In the genomic region with DNA sequence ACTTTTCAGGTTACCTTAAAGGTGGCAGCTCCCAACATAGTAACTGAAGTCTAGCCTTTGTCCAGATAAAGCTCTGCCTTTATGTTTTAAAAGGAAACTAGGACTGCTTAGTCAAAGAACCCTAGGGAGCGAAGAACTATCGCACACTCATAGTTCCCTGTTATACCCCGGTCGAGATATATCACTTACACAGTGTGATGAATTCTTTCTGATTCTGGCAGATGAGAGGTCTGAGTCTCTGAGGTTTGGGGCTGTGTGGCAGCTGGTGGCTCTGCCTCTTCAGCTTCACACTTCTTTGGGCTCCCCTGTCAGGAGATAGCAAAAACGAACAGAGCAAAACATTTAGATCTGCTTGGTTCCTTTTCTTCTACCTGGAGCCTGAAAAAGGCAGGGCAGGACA, we compare ENCODE assay signal across 13 cellular contexts. TPM values are rescaled to one million over a fixed set of nuclear protein-coding genes. Genes with fewer than 3 reads are reported as not detected.
A peak's percentile ranks its signal among the peaks of the same experiment; 100 is the strongest.
DNase-seq lines count a peak whose midpoint lies in the region; ATAC-seq and TF ChIP-seq lines count a peak whose summit lies in the region.
"Had no signal": no experiment of that assay in that cellular context is flagged by ENCODE, and none has a peak within 500 bp of the region (broad histone marks: within the 10 kb centered on the region; RNA-seq: fewer than 3 reads in every experiment).

No MANE protein-coding gene starts in this region.

- H2BK5ac ChIP-seq in mesenchymal stem cell (ENCODE audit: low read depth, low read length, poor library complexity, severe bottlenecking), result no peak overlapping the region

- DNase-seq in activated T-cell treated with anti-CD3 and anti-CD28 coated beads, Interleukin-2, amount 50 U/mL, for 72 hours, result no peak
- DNase-seq in activated T-cell treated with anti-CD3 and anti-CD28 coated beads, Interleukin-2, amount 50 U/mL, for 1 hour, result no peak
- DNase-seq in brain microvascular endothelial cell (no peak), mesenchymal stem cell (no peak), tibial nerve (ENCODE audit: low spot score in 2 of 2) (no peak), NCI-H774 (lab: John Stamatoyannopoulos, UW) (no peak), BE2C (no peak), 8988T (no peak)
- DNase-seq: activated B cell treated with CpG ODN at 0.5 μM for 24 hours; activated effector memory CD4-positive, alpha-beta T cell treated with anti-CD3 and anti-CD28 coated beads, Interleukin-2, amount 50 U/mL, for 16 hours had no signal

- H4K8ac ChIP-seq in mesenchymal stem cell (ENCODE audit: low read length), result no peak overlapping the region

- no peak overlapping the region for H3K23ac ChIP-seq in mesenchymal stem cell (ENCODE audit: low read length in 2 of 2)

- H2BK120ac ChIP-seq in mesenchymal stem cell (ENCODE audit: low read depth, low read length), result no peak overlapping the region

- no peaks in the 10 kb centered on the region for H3K9me3 Mint-ChIP-seq in activated T-cell treated with anti-CD3 and anti-CD28 coated beads, Interleukin-2, amount 50 U/mL, for 72 hours
- H3K9me3 Mint-ChIP-seq: activated B cell treated with CpG ODN at 0.5 μM for 24 hours had no signal

- no peak overlapping the region for H3K4me3 ChIP-seq in brain microvascular endothelial cell (ENCODE audit: low read depth, low read length)
- peak overlapping the region in 1 of 2 experiments; percentile 48 for H3K4me3 ChIP-seq in mesenchymal stem cell (ENCODE audit: insufficient read depth in 1 of 2, low read depth in 1 of 2, low read length in 2 of 2)
- H3K4me3 ChIP-seq in tibial nerve, result no peak overlapping the region
- no peak overlapping the region for H3K4me3 ChIP-seq in BE2C (ENCODE audit: low read depth, low read length)
- H3K4me3 ChIP-seq: heart left ventricle, prostate gland had no signal

- peak overlapping the region; percentile 82 for H3K27ac ChIP-seq in brain microvascular endothelial cell
- peak overlapping the region; percentile 83 for H3K27ac ChIP-seq in mesenchymal stem cell (ENCODE audit: low read length, poor library complexity, severe bottlenecking)
- peak overlapping the region in 3 of 4 donors; percentile 4 to 87 (median 79) for H3K27ac ChIP-seq in tibial nerve

- H3K79me1 ChIP-seq in mesenchymal stem cell (replicated peaks; ENCODE audit: low read length, poor library complexity, severe bottlenecking), result peaks cover 14% of the 10 kb centered on the region

- H3K4me2 ChIP-seq in mesenchymal stem cell (ENCODE audit: low read length, poor library complexity, severe bottlenecking), result no peak overlapping the region

- H2BK15ac ChIP-seq in mesenchymal stem cell (ENCODE audit: low read depth, poor library complexity, severe bottlenecking), result no peak overlapping the region

- H2AK5ac ChIP-seq in mesenchymal stem cell (ENCODE audit: low read length, severe bottlenecking), result peak overlapping the region; percentile 3

- ATAC-seq in activated T-cell treated with anti-CD3 and anti-CD28 coated beads, Interleukin-2, amount 50 U/mL, for 72 hours (replicated peaks in 1 of 2), result no peak

- no peak overlapping the region for H3K4me3 Mint-ChIP-seq in activated T-cell treated with anti-CD3 and anti-CD28 coated beads, Interleukin-2, amount 50 U/mL, for 72 hours
- H3K4me3 Mint-ChIP-seq: activated B cell treated with CpG ODN at 0.5 μM for 24 hours had no signal

- no peaks in the 10 kb centered on the region for H3K9me3 ChIP-seq in mesenchymal stem cell (ENCODE audit: control insufficient read depth, low read length)
- H3K9me3 ChIP-seq in tibial nerve, result no peaks in the 10 kb centered on the region
- H3K9me3 ChIP-seq in BE2C, result no peaks in the 10 kb centered on the region
- H3K9me3 ChIP-seq: heart left ventricle, prostate gland had no signal

- H2BK12ac ChIP-seq in mesenchymal stem cell (ENCODE audit: low read length in 2 of 2), result peak overlapping the region in 1 of 2 experiments; percentile 21

- TF ChIP-seq POLR2A in tibial nerve (IDR thresholded peaks at IDR 0.05), result no peak

- in situ Hi-C loops in brain microvascular endothelial cell (cut with HindIII; ENCODE audit: low pct_ligation_motif_present, low sequenced_read_pairs), result no loop called here

- peaks cover 7 to 18% of the 10 kb centered on the region in 2 donors for H3K36me3 Mint-ChIP-seq in activated T-cell treated with anti-CD3 and anti-CD28 coated beads, Interleukin-2, amount 50 U/mL, for 72 hours (ENCODE audit: insufficient read depth in 2 of 2)

- H3K4me1 Mint-ChIP-seq in activated T-cell treated with anti-CD3 and anti-CD28 coated beads, Interleukin-2, amount 50 U/mL, for 72 hours (ENCODE audit: low read depth), result peaks cover 19% of the 10 kb centered on the region

- H3K27me3 Mint-ChIP-seq in activated T-cell treated with anti-CD3 and anti-CD28 coated beads, Interleukin-2, amount 50 U/mL, for 72 hours (ENCODE audit: low read depth), result no peaks in the 10 kb centered on the region
- H3K27me3 Mint-ChIP-seq: activated B cell treated with CpG ODN at 0.5 μM for 24 hours had no signal

- TF ChIP-seq EP300 in tibial nerve (IDR thresholded peaks at IDR 0.05), result no peak

- no peak overlapping the region for H2AFZ ChIP-seq in mesenchymal stem cell (ENCODE audit: low read depth, low read length)

- peak overlapping the region in 1 of 2 experiments; percentile 11 for H3K14ac ChIP-seq in mesenchymal stem cell (ENCODE audit: low read length in 2 of 2)

- peaks cover 9% of the 10 kb centered on the region for H3K4me1 ChIP-seq in mesenchymal stem cell (ENCODE audit: control insufficient read depth, insufficient read depth, low read depth, low read length)
- H3K4me1 ChIP-seq in tibial nerve, result peaks cover 0 to 36% (median 3%) of the 10 kb centered on the region in 4 donors
- no peaks in the 10 kb centered on the region for H3K4me1 ChIP-seq in BE2C
- H3K4me1 ChIP-seq: prostate gland had no signal

- H3K36me3 ChIP-seq in brain microvascular endothelial cell (replicated peaks) (peaks cover 64% of the 10 kb centered on the region), mesenchymal stem cell (ENCODE audit: control insufficient read depth in 1 of 2, insufficient read depth in 2 of 2, low read depth in 1 of 2, low read length in 2 of 2) (peaks cover 32 to 94% of the 10 kb centered on the region in 2 experiments), tibial nerve (peaks cover 0 to 99% (median 24%) of the 10 kb centered on the region in 3 donors), BE2C (peaks cover 83% of the 10 kb centered on the region)

- no peak overlapping the region for H4K91ac ChIP-seq in mesenchymal stem cell (ENCODE audit: low read length)

- peak overlapping the region; percentile 10 to 40 for H3K18ac ChIP-seq in mesenchymal stem cell (ENCODE audit: low read depth in 1 of 2, low read length in 2 of 2)

- WGBS in mesenchymal stem cell, result 80% methylated on average over 3 of the region's 5 CpGs
- WGBS in tibial nerve, 2 donors, result 83 to 93% methylated on average over 5 of the region's 5 CpGs

- TF ChIP-seq CTCF in brain microvascular endothelial cell (IDR thresholded peaks at IDR 0.05; ENCODE audit: low read depth, low read length, missing control alignments), result no peak
- TF ChIP-seq CTCF in tibial nerve (IDR thresholded peaks at IDR 0.05), result no peak
- TF ChIP-seq CTCF in BE2C (IDR thresholded peaks at IDR 0.05; ENCODE audit: low read depth, low read length), result no peak

- H3K27ac Mint-ChIP-seq in activated T-cell treated with anti-CD3 and anti-CD28 coated beads, Interleukin-2, amount 50 U/mL, for 72 hours, result peak overlapping the region; percentile 46
- H3K27ac Mint-ChIP-seq: activated B cell treated with CpG ODN at 0.5 μM for 24 hours had no signal

- H3K4ac ChIP-seq in mesenchymal stem cell (ENCODE audit: low read depth in 1 of 2, low read length in 2 of 2), result peak overlapping the region in 1 of 2 experiments; percentile 76

- no peaks in the 10 kb centered on the region for H3K27me3 ChIP-seq in brain microvascular endothelial cell (replicated peaks)
- H3K27me3 ChIP-seq in mesenchymal stem cell (ENCODE audit: control insufficient read depth in 1 of 2, insufficient read depth in 1 of 2, low read length in 2 of 2), result no peaks in the 10 kb centered on the region
- H3K27me3 ChIP-seq in tibial nerve, result no peaks in the 10 kb centered on the region
- H3K27me3 ChIP-seq in BE2C, result no peaks in the 10 kb centered on the region
- H3K27me3 ChIP-seq: heart left ventricle had no signal

- H3K9ac ChIP-seq in mesenchymal stem cell (ENCODE audit: low read length), result peak overlapping the region; percentile 87

RNA-seq across cellular contexts. Expression of a gene that starts 17.0 kb away (rescaled TPM):
- 100 to 1,000 TPM; 162 to 188 TPM for total RNA-seq in activated T-cell treated with anti-CD3 and anti-CD28 coated beads, Interleukin-2, amount 50 U/mL, for 72 hours
- polyA plus RNA-seq in mesenchymal stem cell (2013, experiment 1 of 2), result 96.0 TPM
- 87.5 TPM for polyA plus RNA-seq in mesenchymal stem cell (2013, experiment 2 of 2)
- 100 to 1,000 TPM in 3 of 4 donors, 10 to 100 TPM in 1; 96.5 to 143 (median 108) TPM for total RNA-seq in tibial nerve
- polyA plus RNA-seq in BE2C (2012; ENCODE audit: insufficient read depth, insufficient read length, low read depth), result 198 TPM

RNA-seq across cellular contexts. Expression of a gene that starts 17.3 kb away (rescaled TPM):
- 10 to 100 TPM; 31.3 to 38.5 TPM for total RNA-seq in activated T-cell treated with anti-CD3 and anti-CD28 coated beads, Interleukin-2, amount 50 U/mL, for 72 hours
- 50.4 TPM for polyA plus RNA-seq in mesenchymal stem cell (2013, experiment 1 of 2)
- polyA plus RNA-seq in mesenchymal stem cell (2013, experiment 2 of 2), result 51.9 TPM
- total RNA-seq in tibial nerve, result 10 to 100 TPM; 15.5 to 35.1 (median 21.7) TPM
- 59.7 TPM for polyA plus RNA-seq in BE2C (2012; ENCODE audit: insufficient read depth, insufficient read length, low read depth)

RNA-seq across cellular contexts. Expression of a gene that starts 20.6 kb away (rescaled TPM):
- 1 to 10 TPM in 1 of 2 donors, under 1 TPM in 1; 0.82 to 1.5 TPM for total RNA-seq in activated T-cell treated with anti-CD3 and anti-CD28 coated beads, Interleukin-2, amount 50 U/mL, for 72 hours
- 5.8 TPM for polyA plus RNA-seq in mesenchymal stem cell (2013, experiment 1 of 2)
- polyA plus RNA-seq in mesenchymal stem cell (2013, experiment 2 of 2), result 5.0 TPM
- 10 to 100 TPM in 1 of 4 donors, 1 to 10 TPM in 3; 3.9 to 11.1 (median 6.0) TPM for total RNA-seq in tibial nerve
- 135 TPM for polyA plus RNA-seq in BE2C (2012; ENCODE audit: insufficient read depth, insufficient read length, low read depth)

RNA-seq across cellular contexts. Expression of a gene that starts 26.8 kb away (rescaled TPM):
- not detected for total RNA-seq in activated T-cell treated with anti-CD3 and anti-CD28 coated beads, Interleukin-2, amount 50 U/mL, for 72 hours
- polyA plus RNA-seq in mesenchymal stem cell (2013, experiment 1 of 2), result not detected
- polyA plus RNA-seq in mesenchymal stem cell (2013, experiment 2 of 2), result not detected
- not detected for total RNA-seq in tibial nerve
- not detected for polyA plus RNA-seq in BE2C (2012; ENCODE audit: insufficient read depth, insufficient read length, low read depth)
- total RNA-seq: activated B cell treated with CpG ODN at 0.5 μM for 24 hours, heart left ventricle, NCI-H460, prostate gland had no signal
- polyA plus RNA-seq: heart left ventricle had no signal

RNA-seq across cellular contexts. Expression of a gene that starts 36.0 kb away (rescaled TPM):
- total RNA-seq in activated T-cell treated with anti-CD3 and anti-CD28 coated beads, Interleukin-2, amount 50 U/mL, for 72 hours, result not detected
- not detected for polyA plus RNA-seq in mesenchymal stem cell (2013, experiment 1 of 2)
- not detected for polyA plus RNA-seq in mesenchymal stem cell (2013, experiment 2 of 2)
- total RNA-seq in tibial nerve, result not detected
- not detected for polyA plus RNA-seq in BE2C (2012; ENCODE audit: insufficient read depth, insufficient read length, low read depth)
- total RNA-seq: activated B cell treated with CpG ODN at 0.5 μM for 24 hours, heart left ventricle, NCI-H460, prostate gland had no signal
- polyA plus RNA-seq: heart left ventricle had no signal
